Comparison of ENCODE assay signal across 19 cellular contexts in genomic region chr10:125265579-125265955, GRCh38.
DNase-seq lines count a peak whose midpoint lies in the region; ATAC-seq, FAIRE-seq and TF ChIP-seq lines count a peak whose summit lies in the region.
"Had no signal": no experiment of that assay in that cellular context is flagged by ENCODE, and none has a peak within 500 bp of the region (broad histone marks: within the 10 kb centered on the region; RNA-seq: fewer than 3 reads in every experiment).

No MANE protein-coding gene starts in this region.

- 60 to 65% methylated on average over 6 of the region's 6 CpGs for WGBS in GM23248 (ENCODE audit: low coverage in 1 of 2, low lambda C conversion rate in 2 of 2, missing lambda C conversion rate in 2 of 2), 2 experiments
- 85 to 95% methylated on average over 6 of the region's 6 CpGs for WGBS in pancreas, 2 donors

- no peaks in the 10 kb centered on the region for H3K9me2 ChIP-seq in GM23248 (ENCODE audit: insufficient read depth)

- H3K4me3 ChIP-seq in GM23248 (no peak overlapping the region), Panc1 (ENCODE audit: low read depth in 2 of 2, low read length in 2 of 2) (no peak overlapping the region), pancreas (no peak overlapping the region)
- H3K4me3 ChIP-seq: SJSA1 had no signal

- no peak overlapping the region for H3K27ac ChIP-seq in GM23248
- H3K27ac ChIP-seq in Panc1 (ENCODE audit: low read length) = no peak overlapping the region
- H3K27ac ChIP-seq in pancreas = no peak overlapping the region
- H3K27ac ChIP-seq: SJSA1 had no signal

- CTCF ChIA-PET in Panc1 (lab: Charles Lee) = interaction anchor here (0.5 kb wide), 1 partner anchor 866 kb away, joined by 4 read pairs; no protein-coding TSS in a partner anchor

- BruUV-seq in Panc1 (replicated peaks; lab: Mats Ljungman, UMichigan) = no TSS peak

- POLR2A ChIA-PET in Panc1 (lab: Charles Lee) = no interaction called here

- H3K9me3 ChIP-seq in GM23248 (ENCODE audit: low read depth) (no peaks in the 10 kb centered on the region), Panc1 (ENCODE audit: control insufficient read depth, insufficient read depth, low read depth, low read length) (no peaks in the 10 kb centered on the region), pancreas (no peaks in the 10 kb centered on the region)
- H3K9me3 ChIP-seq: SJSA1 had no signal

- H3K4me1 ChIP-seq in GM23248 (ENCODE audit: insufficient read depth) = peaks cover 11% of the 10 kb centered on the region
- H3K4me1 ChIP-seq in Panc1 (ENCODE audit: control insufficient read depth, insufficient read depth, low read length) = peaks cover 8% of the 10 kb centered on the region; the same call in 1 of the 2 replicates
- H3K4me1 ChIP-seq in pancreas = no peaks in the 10 kb centered on the region

- intact Hi-C loops in Panc1 (cut with micrococcal nuclease; ENCODE audit: unreplicated experiment) (no loop called here), pancreas (cut with DNase I) (no loop called here)

- H3K36me3 ChIP-seq in GM23248 (ENCODE audit: low read depth) = no peaks in the 10 kb centered on the region
- H3K36me3 ChIP-seq in Panc1 (ENCODE audit: control insufficient read depth, insufficient read depth, low read length) = no peaks in the 10 kb centered on the region
- no peaks in the 10 kb centered on the region for H3K36me3 ChIP-seq in pancreas
- H3K36me3 ChIP-seq: SJSA1 had no signal

- in situ Hi-C loops in GM23248 (cut with MboI) (no loop called here), Panc1 (cut with HindIII; ENCODE audit: low pct_unique_long_range_greater_than_20kb, low sequenced_read_pairs) (no loop called here)

- H3F3A ChIP-seq in GM23248 (ENCODE audit: insufficient read depth) = no peaks in the 10 kb centered on the region

- no peak overlapping the region for H2AFZ ChIP-seq in GM23248

- H3K9ac ChIP-seq in GM23248 = no peak overlapping the region

- peak; percentile 24 for ATAC-seq in Panc1
- ATAC-seq in esophagus mucosa = peak; percentile 7
- ATAC-seq in pancreas = no peak

- no peaks in the 10 kb centered on the region for H3K79me2 ChIP-seq in GM23248 (ENCODE audit: insufficient read depth)

- H4K20me1 ChIP-seq in GM23248 (ENCODE audit: insufficient read depth) = no peaks in the 10 kb centered on the region

- H3K4me2 ChIP-seq in GM23248 (ENCODE audit: unreplicated experiment) = no peak overlapping the region

- no peaks in the 10 kb centered on the region; the same call in 1 of the 2 replicates for H3K27me3 ChIP-seq in GM23248 (replicated peaks; ENCODE audit: insufficient read depth)
- H3K27me3 ChIP-seq in Panc1 (ENCODE audit: control insufficient read depth, insufficient read depth, low read length) = no peaks in the 10 kb centered on the region
- H3K27me3 ChIP-seq in pancreas = no peaks in the 10 kb centered on the region
- H3K27me3 ChIP-seq: SJSA1 had no signal

- TF ChIP-seq CTCF in Panc1 (IDR thresholded peaks at IDR 0.05) (no peak), pancreas (IDR thresholded peaks at IDR 0.05) (no peak)

- FAIRE-seq in pancreas (lab: Jason Lieb, UNC) = no peak

- peak; percentile 15 for DNase-seq in AG08395 (ENCODE audit: low spot score)
- peak; percentile 51 for DNase-seq in GM23248
- DNase-seq in Panc1 (ENCODE audit: low read depth, low spot score) = no peak
- DNase-seq in pancreas = no peak
- DNase-seq in activated CD4-positive, alpha-beta T cell treated with anti-CD3 and anti-CD28 coated beads, Interleukin-2, amount 50 U/mL, for 48 hours = no peak
- no peak for DNase-seq in SHP77 (lab: John Stamatoyannopoulos, UW)
- DNase-seq in hypothalamus (lab: John Stamatoyannopoulos, UW) = no peak
- DNase-seq: 8988T; Calu3; CD4-positive, CD25-positive, alpha-beta regulatory T cell; DMS79; GF-D8; KG1; MM.1S; NCI-H1105; NCI-H187; NCI-H774 had no signal

Comparison
In these comparisons a context has a peak if more than half of its experiments do, and no peak if none do; other contexts are left out.
1. DNase-seq: peak in AG08395 (single experiment) and GM23248 (single experiment); none in Panc1 (single experiment), pancreas (0 of 6), activated CD4-positive, alpha-beta T cell treated with anti-CD3 and anti-CD28 coated beads, Interleukin-2, amount 50 U/mL, for 48 hours (0 of 2), SHP77 (0 of 2) and hypothalamus (0 of 51).
2. ATAC-seq: peak in Panc1 (single experiment) and esophagus mucosa (single experiment); none in pancreas (0 of 4).